Comparison of ENCODE assay signal across 8 cellular contexts in the genomic region with DNA sequence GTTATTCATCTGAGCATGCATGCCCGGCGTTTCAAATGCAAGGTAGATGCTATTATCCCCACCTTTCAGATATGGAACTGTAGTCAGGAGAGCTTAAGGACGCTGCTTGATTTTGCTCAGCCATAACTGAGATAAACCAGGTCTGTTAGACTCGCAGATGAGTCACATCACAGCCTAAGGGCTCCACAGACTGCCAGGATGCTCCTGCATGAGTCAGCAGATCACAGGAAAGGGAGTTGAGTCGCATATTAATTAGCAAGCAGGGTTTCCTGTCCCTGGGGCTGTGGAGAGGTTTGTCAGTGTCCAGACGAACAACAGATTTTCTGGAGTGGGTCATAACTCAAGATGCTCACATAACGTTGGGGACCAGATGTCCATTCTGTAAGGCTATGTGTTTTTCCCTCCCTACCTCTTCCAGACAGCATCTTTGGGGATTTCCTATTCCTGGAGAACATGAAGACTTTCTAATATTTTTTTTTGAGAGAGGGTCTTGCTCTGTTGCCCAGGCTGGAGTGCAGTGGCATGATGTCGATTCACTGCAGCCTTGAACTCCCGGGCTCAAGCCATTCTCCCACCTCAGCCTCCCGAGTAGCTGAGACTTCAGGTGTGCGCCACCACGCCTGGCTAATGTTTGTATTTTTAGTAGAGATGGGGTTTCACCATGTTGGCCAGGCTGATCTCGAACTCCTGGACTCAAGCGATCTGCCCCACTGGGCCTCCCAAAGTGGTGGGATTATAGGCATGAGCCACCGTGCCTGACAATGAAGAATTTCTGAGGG. TPM values are rescaled to one million over a fixed set of nuclear protein-coding genes. Genes with fewer than 3 reads are reported as not detected.
DNase-seq lines count a peak whose midpoint lies in the region; ATAC-seq and TF ChIP-seq lines count a peak whose summit lies in the region.

No MANE protein-coding gene starts in this region.

- WGBS in psoas muscle, 3 donors: 76 to 80% (median 78%) methylated on average over 15 of the region's 15 CpGs

- no peaks in the 10 kb centered on the region for H3K9me3 ChIP-seq in psoas muscle

- DNase-seq in DMS53 treated with DMSO at 0.1 percent for 48 hours (lab: John Stamatoyannopoulos, UW; ENCODE audit: unreplicated experiment) (peak; percentile 78), NB4 (ENCODE audit: low read depth) (peak; percentile 94), epithelial cell of prostate (ENCODE audit: low read depth, low spot score) (peak; percentile 91), psoas muscle (peak in 1 of 2 donors; percentile 29), OCI-M2 (lab: John Stamatoyannopoulos, UW; ENCODE audit: unreplicated experiment) (no peak), DMS153 (lab: John Stamatoyannopoulos, UW) (no peak)
- DNase-seq in activated CD8-positive, alpha-beta memory T cell treated with anti-CD3 and anti-CD28 coated beads for 24 hours: peak; percentile 72

- TF ChIP-seq POLR2A in NB4 (IDR thresholded peaks at IDR 0.05; ENCODE audit: extremely low read depth, insufficient read length): no peak

- intact Hi-C loops in psoas muscle (cut with DNase I): no loop called here

- H3K36me3 ChIP-seq in psoas muscle (ENCODE audit: insufficient read depth in 1 of 2, low read depth in 1 of 2): peaks cover 0 to 18% of the 10 kb centered on the region in 2 donors

- H3K4me3 ChIP-seq in NB4 (ENCODE audit: low read depth, low read length): no peak overlapping the region
- H3K4me3 ChIP-seq in psoas muscle: no peak overlapping the region

- no peaks in the 10 kb centered on the region for H3K4me1 ChIP-seq in psoas muscle

- no peaks in the 10 kb centered on the region for H3K27me3 ChIP-seq in psoas muscle (ENCODE audit: insufficient read depth in 3 of 3, low read length in 2 of 3)

- peak; percentile 55 to 65 (median 56) for ATAC-seq in psoas muscle
- ATAC-seq in GM21423 (IDR thresholded peaks at IDR 0.05; ENCODE audit: unreplicated experiment): no peak

- TF ChIP-seq CTCF in NB4 (IDR thresholded peaks at IDR 0.05; ENCODE audit: low read depth, low read length) (no peak), psoas muscle (IDR thresholded peaks at IDR 0.05) (no peak)

- H3K27ac ChIP-seq in epithelial cell of prostate (peak overlapping the region; percentile 43), psoas muscle (peak overlapping the region; percentile 63)

RNA-seq across cellular contexts. Expression of a gene that starts 36.7 kb away (rescaled TPM):
- total RNA-seq in psoas muscle: 100 to 1,000 TPM in 3 of 4 donors, 10 to 100 TPM in 1; 25.4 to 225 (median 148) TPM
- polyA plus RNA-seq in psoas muscle: 100 to 1,000 TPM in 2 of 3 donors, 10 to 100 TPM in 1; 26.7 to 704 (median 448) TPM

Comparison
In these comparisons a context has a peak if more than half of its experiments do, and no peak if none do; other contexts are left out.
1. DNase-seq: peak in DMS53 treated with DMSO at 0.1 percent for 48 hours (single experiment), NB4 (single experiment), activated CD8-positive, alpha-beta memory T cell treated with anti-CD3 and anti-CD28 coated beads for 24 hours (single experiment) and epithelial cell of prostate (single experiment); none in OCI-M2 (single experiment) and DMS153 (single experiment).